Comparison of ENCODE assay signal across 18 cellular contexts in genomic region chr19:50686310-50687032, GRCh38. TPM values are rescaled to one million over a fixed set of nuclear protein-coding genes. Genes with fewer than 3 reads are reported as not detected.
DNase-seq lines count a peak whose midpoint lies in the region; ATAC-seq and TF ChIP-seq lines count a peak whose summit lies in the region.
"Had no signal": no experiment of that assay in that cellular context is flagged by ENCODE, and none has a peak within 500 bp of the region (broad histone marks: within the 10 kb centered on the region; RNA-seq: fewer than 3 reads in every experiment).

No MANE protein-coding gene starts in this region.

- H3K4me2 ChIP-seq in HCT116 (ENCODE audit: low read length), result no peak overlapping the region

- H4K20me1 ChIP-seq in HCT116 (ENCODE audit: insufficient read depth), result no peaks in the 10 kb centered on the region

- intact Hi-C loops in HCT116 (cut with micrococcal nuclease), result no loop called here
- intact Hi-C loops in testis (cut with DNase I; ENCODE audit: low total_unique reads), result no loop called here

- H3K27me3 Mint-ChIP-seq in WTC11 (ENCODE audit: low read depth), result peaks cover 99% of the 10 kb centered on the region
- peaks cover 50% of the 10 kb centered on the region for H3K27me3 Mint-ChIP-seq in activated T-cell treated with anti-CD3 and anti-CD28 coated beads, Interleukin-2, amount 50 U/mL, for 4 hours (ENCODE audit: low read depth)

- H3K27me3 ChIP-seq in HCT116 (ENCODE audit: insufficient read depth, low read length), result peaks cover 9% of the 10 kb centered on the region; the same call in 1 of the 2 replicates
- no peaks in the 10 kb centered on the region for H3K27me3 ChIP-seq in testis

- RAD21 ChIA-PET in HCT116 (lab: Charles Lee; ENCODE audit: low non-redundant PET in 1 of 2, low total read pairs in 2 of 2, uncharacterized antibody in 2 of 2, unreplicated experiment in 2 of 2), result no interaction called here

- H3K4me3 ChIP-seq in HCT116 (replicated peaks in 1 of 2; ENCODE audit: low read depth in 1 of 2, low read length in 2 of 2), result no peak overlapping the region
- peak overlapping the region; percentile 36 for H3K4me3 ChIP-seq in iPS-18c (ENCODE audit: insufficient read depth, low read depth, low read length)
- H3K4me3 ChIP-seq in testis, result peak overlapping the region in 1 of 2 donors; percentile 36
- H3K4me3 ChIP-seq: HAP-1 had no signal

- H3K27ac ChIP-seq in HCT116 (ENCODE audit: low read depth, low read length), result no peak overlapping the region
- no peak overlapping the region for H3K27ac ChIP-seq in testis
- H3K27ac ChIP-seq: C4-2B had no signal

- H3K9me3 Mint-ChIP-seq in WTC11, result no peaks in the 10 kb centered on the region
- H3K9me3 Mint-ChIP-seq in activated T-cell treated with anti-CD3 and anti-CD28 coated beads, Interleukin-2, amount 50 U/mL, for 4 hours, result no peaks in the 10 kb centered on the region

- peak; percentile 59 for ATAC-seq in HCT116
- ATAC-seq in WTC11, result peak; percentile 75
- ATAC-seq in activated T-cell treated with anti-CD3 and anti-CD28 coated beads, Interleukin-2, amount 50 U/mL, for 4 hours, result no peak
- ATAC-seq: Right ventricle myocardium inferior had no signal

- H3K9ac ChIP-seq in HCT116 (ENCODE audit: low read length), result no peak overlapping the region

- peaks cover 6% of the 10 kb centered on the region for H3K4me1 Mint-ChIP-seq in WTC11
- no peaks in the 10 kb centered on the region for H3K4me1 Mint-ChIP-seq in activated T-cell treated with anti-CD3 and anti-CD28 coated beads, Interleukin-2, amount 50 U/mL, for 4 hours (ENCODE audit: low read depth)

- TF ChIP-seq RAD21 in HCT116 (IDR thresholded peaks at IDR 0.05; ENCODE audit: low read depth), result no peak

- no peaks in the 10 kb centered on the region for H3K9me3 ChIP-seq in HCT116 (ENCODE audit: control insufficient read depth in 1 of 2, insufficient read depth in 1 of 2, low read depth in 1 of 2, low read length in 2 of 2)
- H3K9me3 ChIP-seq in iPS-18c (ENCODE audit: control insufficient read depth, insufficient read depth, low read length), result peaks cover 4% of the 10 kb centered on the region
- H3K9me3 ChIP-seq in testis, result no peaks in the 10 kb centered on the region
- H3K9me3 ChIP-seq: HAP-1 had no signal

- no peak overlapping the region for H3K27ac Mint-ChIP-seq in WTC11

- POLR2A ChIA-PET in HCT116 (lab: Charles Lee) (no interaction called here), WTC11 (lab: Charles Lee) (no interaction called here)

- WGBS in testis, 2 donors, result 40 to 48% methylated on average over 16 to 50 of the region's 50 CpGs

- CTCF ChIA-PET in HCT116 (lab: Charles Lee) (no interaction called here), WTC11 (lab: Charles Lee) (interaction anchor here (1.0 kb wide), 1 partner anchor 130 kb away, joined by 3 read pairs; no protein-coding TSS in a partner anchor)

- no peak for DNase-seq in HCT116 (ENCODE audit: low read depth, low spot score)
- DNase-seq in WTC11 (ENCODE audit: low spot score), result peak; percentile 66
- DNase-seq in testis, result peak; percentile 37
- DNase-seq in activated T-cell treated with anti-CD3 and anti-CD28 coated beads, Interleukin-2, amount 50 U/mL, for 4 hours, result no peak
- no peak for DNase-seq in DMS 273 treated with DMSO at 0.1 percent for 48 hours (lab: John Stamatoyannopoulos, UW)
- no peak for DNase-seq in NCI-H1092 treated with DMSO at 0.1 percent for 48 hours (lab: John Stamatoyannopoulos, UW)
- DNase-seq: AML-193, DMS79 treated with DMSO at 0.1 percent for 48 hours, KG1, NCI-H1417, NCI-H187 treated with DMSO at 0.1 percent for 48 hours, NCI-H2171 treated with DMSO at 0.1 percent for 48 hours, NCI-H446, NCI-H526 treated with DMSO at 0.1 percent for 48 hours had no signal

- H2AFZ ChIP-seq in HCT116 (ENCODE audit: low read depth, low read length, poor library complexity, severe bottlenecking), result no peak overlapping the region

- H3K4me3 Mint-ChIP-seq in WTC11, result peak overlapping the region; percentile 67
- H3K4me3 Mint-ChIP-seq in activated T-cell treated with anti-CD3 and anti-CD28 coated beads, Interleukin-2, amount 50 U/mL, for 4 hours, result no peak overlapping the region

- H3K36me3 ChIP-seq in HCT116 (ENCODE audit: control insufficient read depth in 1 of 2, insufficient read depth in 2 of 2, low read length in 2 of 2) (no peaks in the 10 kb centered on the region), testis (ENCODE audit: low read depth, missing control alignments) (no peaks in the 10 kb centered on the region)
- H3K36me3 ChIP-seq: HAP-1 had no signal

- no TSS peak for BruUV-seq in HCT116 (replicated peaks; lab: Mats Ljungman, UMichigan)

- H3K79me2 ChIP-seq in HCT116 (ENCODE audit: insufficient read depth, low read length), result no peaks in the 10 kb centered on the region

- TF ChIP-seq CTCF in HCT116 (IDR thresholded peaks at IDR 0.05 in 2 of 3, conservative IDR thresholded peaks at IDR 0.05 in 1 of 3; ENCODE audit: borderline replicate concordance in 1 of 3, insufficient read depth in 1 of 3, low read depth in 2 of 3, low read length in 2 of 3) (no peak), WTC11 (IDR thresholded peaks at IDR 0.05) (no peak), testis (IDR thresholded peaks at IDR 0.05) (no peak)

- H3K4me1 ChIP-seq in HCT116 (ENCODE audit: control insufficient read depth in 1 of 2, insufficient read depth in 2 of 2, low read length in 2 of 2), result no peaks in the 10 kb centered on the region
- no peaks in the 10 kb centered on the region for H3K4me1 ChIP-seq in testis
- H3K4me1 ChIP-seq: HAP-1 had no signal

- TF ChIP-seq POLR2A in HCT116 (IDR thresholded peaks at IDR 0.05; ENCODE audit: borderline replicate concordance, extremely low read depth, insufficient read depth, insufficient read length), result no peak
- no peak for TF ChIP-seq POLR2A in testis (IDR thresholded peaks at IDR 0.05)

- no peaks in the 10 kb centered on the region for H3K36me3 Mint-ChIP-seq in WTC11
- H3K36me3 Mint-ChIP-seq in activated T-cell treated with anti-CD3 and anti-CD28 coated beads, Interleukin-2, amount 50 U/mL, for 4 hours (ENCODE audit: insufficient read depth), result no peaks in the 10 kb centered on the region

- no peaks in the 10 kb centered on the region for H3K9me2 ChIP-seq in HCT116 (ENCODE audit: insufficient read depth)

TF ChIP-seq in HCT116, 20 proteins besides CTCF, POLR2A, EP300 and RAD21 (continues in another document):
- TF ChIP-seq SIN3A (IDR thresholded peaks at IDR 0.05; ENCODE audit: low read depth), result no peak
- TF ChIP-seq YY1 (IDR thresholded peaks at IDR 0.05; ENCODE audit: extremely low read depth, insufficient replicate concordance, low read depth, low read length), result no peak
- no peak for TF ChIP-seq ATF3 (IDR thresholded peaks at IDR 0.05)
- no peak for TF ChIP-seq MAX (IDR thresholded peaks at IDR 0.05)
- no peak for TF ChIP-seq EZH2phosphoT487 (IDR thresholded peaks at IDR 0.05; ENCODE audit: borderline replicate concordance)
- TF ChIP-seq CBX3 (IDR thresholded peaks at IDR 0.05; ENCODE audit: low read depth), result no peak

TF ChIP-seq in WTC11, 78 proteins besides CTCF, POLR2A, EP300 and RAD21 (continues in another document):
- TF ChIP-seq HMGXB4 (CRISPR knock-in tag; IDR thresholded peaks at IDR 0.05) (peak; percentile 33; the same call in 1 of the 2 replicates), ESRRA (CRISPR knock-in tag; IDR thresholded peaks at IDR 0.05; ENCODE audit: borderline replicate concordance) (no peak)

RNA-seq across cellular contexts. Expression of gene SHANK1, which starts 33.1 kb away (rescaled TPM):
- 3.0 TPM for total RNA-seq in HCT116 (2021; ENCODE audit: unreplicated experiment)
- 0.70 and 2.0 TPM in 2 replicates for polyA plus RNA-seq in HCT116 (2012)
- 3.9 to 8.7 TPM (median 5.0 TPM) in 3 replicates for total RNA-seq in WTC11 (2021)
- total RNA-seq in testis, result 1 to 10 TPM; 4.5 to 5.4 TPM
- polyA plus RNA-seq in testis (ENCODE audit: insufficient read depth, low read depth, low replicate concordance), result 4.1 TPM
- under 1 TPM in 1 of 3 donors, not detected in 2; 0.03 TPM for total RNA-seq in activated T-cell treated with anti-CD3 and anti-CD28 coated beads, Interleukin-2, amount 50 U/mL, for 4 hours

RNA-seq across cellular contexts. Expression of gene CLEC11A, which starts 36.7 kb away (rescaled TPM):
- total RNA-seq in HCT116 (2021; ENCODE audit: unreplicated experiment) (7.1 TPM), WTC11 (2021) (7.6 to 9.5 TPM (median 8.2 TPM) in 3 replicates), testis (10 to 100 TPM; 14.3 to 20.6 TPM)
- polyA plus RNA-seq in HCT116 (2012), result 8.3 and 10.0 TPM in 2 replicates
- 16.9 TPM for polyA plus RNA-seq in testis (ENCODE audit: insufficient read depth, low read depth, low replicate concordance)
- 1 to 10 TPM in 2 of 3 donors, under 1 TPM in 1; 0.52 to 1.4 (median 1.4) TPM for total RNA-seq in activated T-cell treated with anti-CD3 and anti-CD28 coated beads, Interleukin-2, amount 50 U/mL, for 4 hours

RNA-seq across cellular contexts. Expression of gene C19orf81, which starts 37.2 kb away (rescaled TPM):
- total RNA-seq in HCT116 (2021; ENCODE audit: unreplicated experiment) (14.5 TPM), WTC11 (2021) (22.4 to 24.5 TPM (median 22.9 TPM) in 3 replicates), testis (10 to 100 TPM in 1 of 2 donors, 1 to 10 TPM in 1; 5.4 to 10.2 TPM)
- 12.4 and 14.8 TPM in 2 replicates for polyA plus RNA-seq in HCT116 (2012)
- polyA plus RNA-seq in testis (ENCODE audit: insufficient read depth, low read depth, low replicate concordance), result 11.7 TPM
- total RNA-seq in activated T-cell treated with anti-CD3 and anti-CD28 coated beads, Interleukin-2, amount 50 U/mL, for 4 hours, result under 1 TPM in 1 of 3 donors, not detected in 2; 0.95 TPM

RNA-seq across cellular contexts. Expression of gene SYT3, which starts 46.8 kb away (rescaled TPM):
- total RNA-seq in HCT116 (2021; ENCODE audit: unreplicated experiment), result 4.6 TPM
- polyA plus RNA-seq in HCT116 (2012), result 4.1 and 4.4 TPM in 2 replicates
- total RNA-seq in WTC11 (2021), result 14.6 to 21.7 TPM (median 20.1 TPM) in 3 replicates
- total RNA-seq in testis, result 1 to 10 TPM; 2.5 to 5.5 TPM
- 3.3 TPM for polyA plus RNA-seq in testis (ENCODE audit: insufficient read depth, low read depth, low replicate concordance)
- 1 to 10 TPM in 1 of 3 donors, under 1 TPM in 2; 0.35 to 1.2 (median 0.66) TPM for total RNA-seq in activated T-cell treated with anti-CD3 and anti-CD28 coated beads, Interleukin-2, amount 50 U/mL, for 4 hours

Comparison
In these comparisons a context has a peak if more than half of its experiments do, and no peak if none do; other contexts are left out.
1. ATAC-seq: peak in HCT116 (single experiment) and WTC11 (single experiment); none in activated T-cell treated with anti-CD3 and anti-CD28 coated beads, Interleukin-2, amount 50 U/mL, for 4 hours (0 of 2).
2. DNase-seq: peak in WTC11 (single experiment) and testis (single experiment); none in HCT116 (single experiment), activated T-cell treated with anti-CD3 and anti-CD28 coated beads, Interleukin-2, amount 50 U/mL, for 4 hours (single experiment), DMS 273 treated with DMSO at 0.1 percent for 48 hours (single experiment) and NCI-H1092 treated with DMSO at 0.1 percent for 48 hours (single experiment).